24 cellular contexts compared by ENCODE assay signal in genomic region chr15:39515765-39516164, GRCh38.
"Had no signal": no experiment of that assay in that cellular context is flagged by ENCODE, and none has a peak within 500 bp of the region (broad histone marks: within the 10 kb centered on the region; RNA-seq: fewer than 3 reads in every experiment).

No MANE protein-coding gene starts in this region.

- H3K36me3 ChIP-seq: Peyer's patch, SJCRH30 had no signal

- ATAC-seq: HepG2, Right ventricle myocardium inferior, SK-N-SH treated with all-trans-retinoic acid at 6 μM for 48 hours had no signal

- H3K4me3 ChIP-seq: PC-9, Peyer's patch, SJCRH30 had no signal

- H3K27ac ChIP-seq: KMS-11, PC-9, Peyer's patch, SJCRH30 had no signal

- H3K4me2 ChIP-seq: KMS-11, PC-9 had no signal

- H3K9me3 ChIP-seq: SJCRH30 had no signal

- H3K9ac ChIP-seq: KMS-11 had no signal

- H2AFZ ChIP-seq: PC-9 had no signal

- H3K4me1 ChIP-seq: Peyer's patch had no signal

- H3K27me3 ChIP-seq: Peyer's patch, SJCRH30 had no signal

- DNase-seq: IMR-90; Kasumi-1; MM.1S; NCI-H1048; NCI-H1105; NCI-H1417; NCI-H146; NCI-H1694 treated with DMSO at 0.1 percent for 48 hours; NCI-H1930; NCI-H2081; NCI-H2107; NCI-H2227 treated with DMSO at 0.1 percent for 48 hours; NCI-H524 treated with DMSO at 0.1 percent for 48 hours; NCI-H69; NCI-H774; NK-92 treated with Interleukin-12 subunit alpha and Interleukin-12 subunit beta, amount 100 ng/mL, for 24 hours; PC-9; Peyer's patch; SHP77 treated with DMSO at 0.1 percent for 48 hours; SJCRH30 had no signal
